ENCODE assay signal across 8 cellular contexts in the genomic region with DNA sequence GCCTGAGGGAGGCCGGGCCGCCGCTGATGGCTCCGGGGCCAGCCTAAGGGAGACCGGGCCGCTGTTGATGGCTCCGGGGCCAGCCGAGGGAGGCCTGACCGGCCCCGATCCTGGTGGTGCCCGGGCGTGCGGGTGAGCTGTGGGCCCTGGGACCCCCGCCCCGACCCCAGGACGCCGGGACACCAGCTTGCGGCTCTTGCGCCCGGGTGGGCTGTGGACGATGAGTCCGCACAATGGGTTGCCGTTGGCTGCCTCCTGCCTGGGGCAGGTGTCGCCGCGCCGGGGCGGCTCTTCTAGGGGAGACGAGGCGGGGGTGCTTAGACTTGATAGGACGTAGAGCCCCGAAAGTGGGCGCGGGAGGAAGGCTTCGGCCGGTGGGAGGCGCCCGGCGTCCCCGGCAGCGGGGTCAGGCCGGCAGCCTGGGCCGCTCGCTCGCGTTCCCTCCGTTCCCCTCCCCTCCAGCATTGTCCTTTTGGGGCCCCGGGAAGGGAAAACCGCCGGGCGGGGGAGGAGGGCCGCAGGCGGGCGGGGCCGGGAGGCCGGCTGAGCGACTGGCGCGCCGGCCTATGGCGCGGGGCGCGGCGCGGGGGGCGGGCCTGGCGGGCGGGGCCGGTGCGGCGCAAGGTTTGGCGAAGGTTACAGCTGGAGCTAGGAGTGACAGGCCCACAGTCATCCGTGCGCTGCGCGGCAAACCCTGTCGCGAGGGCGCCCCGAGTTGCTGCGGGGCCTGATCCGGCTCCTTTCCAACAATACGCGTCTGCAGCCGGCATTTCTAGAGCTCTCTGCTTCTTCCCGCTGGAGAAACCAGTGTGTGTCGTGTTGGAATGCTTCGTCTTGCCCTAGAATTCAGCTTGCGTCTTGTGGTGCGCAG.
DNase-seq lines count a peak whose midpoint lies in the region; ATAC-seq and TF ChIP-seq lines count a peak whose summit lies in the region.

No MANE protein-coding gene starts in this region.

- peaks cover 18% of the 10 kb centered on the region for H3K36me3 Mint-ChIP-seq in nephron (ENCODE audit: low read depth)

- peak overlapping the region; percentile 88 for H3K4me3 ChIP-seq in fibroblast of pulmonary artery (replicated peaks; ENCODE audit: low read depth, low read length)

- TF ChIP-seq CTCF in fibroblast of pulmonary artery (IDR thresholded peaks at IDR 0.05; ENCODE audit: low read length, missing control alignments) (no peak), nephron (IDR thresholded peaks at IDR 0.05; ENCODE audit: unreplicated experiment in 3 of 3) (no peak)

- H3K9me3 Mint-ChIP-seq in nephron = no peaks in the 10 kb centered on the region

- peaks cover 34% of the 10 kb centered on the region for H3K4me1 Mint-ChIP-seq in nephron

- H3K27ac Mint-ChIP-seq in nephron = peak overlapping the region; percentile 62 to 80 (median 79)

- H3K4me3 Mint-ChIP-seq in nephron = peak overlapping the region; percentile 89 to 94 (median 93)

- peaks cover 16% of the 10 kb centered on the region for H3K27me3 Mint-ChIP-seq in nephron (ENCODE audit: low read depth)

- DNase-seq in EL = peak; percentile 89
- DNase-seq in KG1 (lab: John Stamatoyannopoulos, UW) = peak; percentile 61
- DNase-seq in RPMI8226 = peak; percentile 87
- peak; percentile 89 for DNase-seq in activated effector memory CD4-positive, alpha-beta T cell treated with Interleukin-2 at 50 U/mL for 16 hours
- DNase-seq in fibroblast of pulmonary artery (ENCODE audit: low read depth) = peak; percentile 86
- peak; percentile 94 for DNase-seq in stimulated activated naive CD8-positive, alpha-beta T cell treated with anti-CD3 and anti-CD28 coated beads, Interleukin-15, Interleukin-2, amounts not matched to agents 100 U/mL and 50 U/mL, for 24 hours

- ATAC-seq in GM21723 (IDR thresholded peaks at IDR 0.05; ENCODE audit: unreplicated experiment) = peak; percentile 79
- ATAC-seq in stimulated activated naive CD8-positive, alpha-beta T cell treated with anti-CD3 and anti-CD28 coated beads, Interleukin-15, Interleukin-2, amounts not matched to agents 100 U/mL and 50 U/mL, for 24 hours = peak; percentile 84

Comparison
In these comparisons a context has a peak if more than half of its experiments do, and no peak if none do; other contexts are left out.
1. Peak in every context shown above with its lines: DNase-seq, ATAC-seq and H3K4me3 ChIP-seq.